In genomic region chr12:55963760-55964159, GRCh38 we compare ENCODE assay signal across 18 cellular contexts. TPM values are rescaled to one million over a fixed set of nuclear protein-coding genes. Genes with fewer than 3 reads are reported as not detected.
DNase-seq lines count a peak whose midpoint lies in the region; ATAC-seq and TF ChIP-seq lines count a peak whose summit lies in the region.
"Had no signal": no experiment of that assay in that cellular context is flagged by ENCODE, and none has a peak within 500 bp of the region (broad histone marks: within the 10 kb centered on the region; RNA-seq: fewer than 3 reads in every experiment).

No MANE protein-coding gene starts in this region.

- no peak overlapping the region for H3K27ac Mint-ChIP-seq in natural killer cell
- no peak overlapping the region for H3K27ac Mint-ChIP-seq in natural killer cell treated with Interleukin-12 subunit alpha and Interleukin-12 subunit beta and Interleukin-15 and Interleukin-18, amount 100 ng/mL, for 72 hours
- H3K27ac Mint-ChIP-seq in activated naive CD8-positive, alpha-beta T cell treated with anti-CD3 and anti-CD28 coated beads, Interleukin-2, amount 10 ng/mL, durations not matched to agents 7 days and 5 days: peak overlapping the region; percentile 60
- H3K27ac Mint-ChIP-seq in naive thymus-derived CD4-positive, alpha-beta T cell: peak overlapping the region in 7 of 9 donors; percentile 25 to 72 (median 48)
- H3K27ac Mint-ChIP-seq: CD4-positive, alpha-beta T cell had no signal

- TF ChIP-seq CTCF in natural killer cell (IDR thresholded peaks at IDR 0.05): no peak
- no peak for TF ChIP-seq CTCF in retinal pigment epithelial cell (conservative IDR thresholded peaks at IDR 0.05; ENCODE audit: low read depth, low read length)

- CTCF ChIA-PET in naive thymus-derived CD4-positive, alpha-beta T cell (lab: Charles Lee): no interaction called here

- H3K27me3 ChIP-seq in naive thymus-derived CD4-positive, alpha-beta T cell (ENCODE audit: control insufficient read depth in 2 of 2, insufficient read depth in 2 of 2, low read length in 2 of 2): no peaks in the 10 kb centered on the region
- H3K27me3 ChIP-seq: BE2C had no signal

- H3K36me3 Mint-ChIP-seq in natural killer cell: no peaks in the 10 kb centered on the region
- H3K36me3 Mint-ChIP-seq in natural killer cell treated with Interleukin-12 subunit alpha and Interleukin-12 subunit beta and Interleukin-15 and Interleukin-18, amount 100 ng/mL, for 72 hours: no peaks in the 10 kb centered on the region
- peaks cover 7% of the 10 kb centered on the region for H3K36me3 Mint-ChIP-seq in activated naive CD8-positive, alpha-beta T cell treated with anti-CD3 and anti-CD28 coated beads, Interleukin-2, amount 10 ng/mL, durations not matched to agents 7 days and 5 days
- H3K36me3 Mint-ChIP-seq in naive thymus-derived CD4-positive, alpha-beta T cell: peaks cover 0 to 8% (median 0%) of the 10 kb centered on the region in 5 donors

- peaks cover 26 to 31% of the 10 kb centered on the region in 2 donors for H3K4me1 Mint-ChIP-seq in natural killer cell
- H3K4me1 Mint-ChIP-seq in natural killer cell treated with Interleukin-12 subunit alpha and Interleukin-12 subunit beta and Interleukin-15 and Interleukin-18, amount 100 ng/mL, for 72 hours (ENCODE audit: low read depth in 2 of 2): peaks cover 18 to 28% of the 10 kb centered on the region in 2 donors
- H3K4me1 Mint-ChIP-seq in activated naive CD8-positive, alpha-beta T cell treated with anti-CD3 and anti-CD28 coated beads, Interleukin-2, amount 10 ng/mL, durations not matched to agents 7 days and 5 days: peaks cover 22% of the 10 kb centered on the region
- peaks cover 19 to 36% (median 31%) of the 10 kb centered on the region in 7 donors for H3K4me1 Mint-ChIP-seq in naive thymus-derived CD4-positive, alpha-beta T cell

- intact Hi-C loops in natural killer cell (cut with micrococcal nuclease): no loop called here
- intact Hi-C loops in naive thymus-derived CD4-positive, alpha-beta T cell (cut with micrococcal nuclease): no loop called here

- H3K9me3 Mint-ChIP-seq in natural killer cell: no peaks in the 10 kb centered on the region
- H3K9me3 Mint-ChIP-seq in natural killer cell treated with Interleukin-12 subunit alpha and Interleukin-12 subunit beta and Interleukin-15 and Interleukin-18, amount 100 ng/mL, for 72 hours: no peaks in the 10 kb centered on the region
- H3K9me3 Mint-ChIP-seq in activated naive CD8-positive, alpha-beta T cell treated with anti-CD3 and anti-CD28 coated beads, Interleukin-2, amount 10 ng/mL, durations not matched to agents 7 days and 5 days: no peaks in the 10 kb centered on the region
- no peaks in the 10 kb centered on the region for H3K9me3 Mint-ChIP-seq in naive thymus-derived CD4-positive, alpha-beta T cell
- H3K9me3 Mint-ChIP-seq: CD4-positive, alpha-beta T cell had no signal

- no peaks in the 10 kb centered on the region for H3K9me3 ChIP-seq in naive thymus-derived CD4-positive, alpha-beta T cell (ENCODE audit: control insufficient read depth in 2 of 3, low read length in 3 of 3)
- H3K9me3 ChIP-seq: BE2C had no signal

- peaks cover 12 to 18% of the 10 kb centered on the region in 2 donors for H3K4me1 ChIP-seq in naive thymus-derived CD4-positive, alpha-beta T cell (ENCODE audit: control insufficient read depth in 2 of 2, insufficient read depth in 2 of 2, low read length in 2 of 2)

- no peak overlapping the region for H3K27ac ChIP-seq in naive thymus-derived CD4-positive, alpha-beta T cell (ENCODE audit: low read depth, low read length)
- H3K27ac ChIP-seq: C4-2B had no signal

- POLR2A ChIA-PET in activated naive CD8-positive, alpha-beta T cell treated with anti-CD3 and anti-CD28 coated beads, Interleukin-2, amount 10 ng/mL, durations not matched to agents 7 days and 5 days (lab: Charles Lee): interaction anchor here (1.1 kb wide), 1 partner anchor 10 kb away, joined by 4 read pairs; the partner anchor contains the start of gene RAB5B
- POLR2A ChIA-PET in naive thymus-derived CD4-positive, alpha-beta T cell (lab: Charles Lee): no interaction called here

- DNase-seq in natural killer cell: no peak
- no peak for DNase-seq in natural killer cell treated with Interleukin-12 subunit alpha and Interleukin-12 subunit beta and Interleukin-15 and Interleukin-18, amount 100 ng/mL, for 72 hours (ENCODE audit: low spot score)
- DNase-seq in activated naive CD8-positive, alpha-beta T cell treated with anti-CD3 and anti-CD28 coated beads, Interleukin-2, amount 10 ng/mL, durations not matched to agents 7 days and 5 days: no peak
- DNase-seq in naive thymus-derived CD4-positive, alpha-beta T cell: no peak
- no peak for DNase-seq in retinal pigment epithelial cell (ENCODE audit: low read depth)
- no peak for DNase-seq in NCI-H128 (lab: John Stamatoyannopoulos, UW; ENCODE audit: unreplicated experiment)
- DNase-seq in COLO668 (lab: John Stamatoyannopoulos, UW; ENCODE audit: unreplicated experiment): no peak
- DNase-seq: ACHN; BE2C; Calu3; CD4-positive, alpha-beta T cell; DMS79 treated with DMSO at 0.1 percent for 48 hours; GF-D8; GOT3; H7 had no signal

- ATAC-seq in natural killer cell: no peak
- no peak for ATAC-seq in natural killer cell treated with Interleukin-12 subunit alpha and Interleukin-12 subunit beta and Interleukin-15 and Interleukin-18, amount 100 ng/mL, for 72 hours
- ATAC-seq in activated naive CD8-positive, alpha-beta T cell treated with anti-CD3 and anti-CD28 coated beads, Interleukin-2, amount 10 ng/mL, durations not matched to agents 7 days and 5 days (ENCODE audit: low read depth): no peak
- ATAC-seq in naive thymus-derived CD4-positive, alpha-beta T cell: no peak
- no peak for ATAC-seq in HG03159 (IDR thresholded peaks at IDR 0.05; ENCODE audit: unreplicated experiment)
- ATAC-seq: HCT116 had no signal

- H3K4me3 ChIP-seq in naive thymus-derived CD4-positive, alpha-beta T cell (ENCODE audit: low read length): no peak overlapping the region
- H3K4me3 ChIP-seq in retinal pigment epithelial cell (ENCODE audit: low read length): peak overlapping the region; percentile 89

- no peaks in the 10 kb centered on the region for H3K36me3 ChIP-seq in naive thymus-derived CD4-positive, alpha-beta T cell (ENCODE audit: control insufficient read depth in 2 of 3, insufficient read depth in 3 of 3, low read length in 3 of 3)
- H3K36me3 ChIP-seq: BE2C had no signal

- H3K4me3 Mint-ChIP-seq in natural killer cell: peak overlapping the region; percentile 6
- H3K4me3 Mint-ChIP-seq in natural killer cell treated with Interleukin-12 subunit alpha and Interleukin-12 subunit beta and Interleukin-15 and Interleukin-18, amount 100 ng/mL, for 72 hours: no peak overlapping the region
- H3K4me3 Mint-ChIP-seq in activated naive CD8-positive, alpha-beta T cell treated with anti-CD3 and anti-CD28 coated beads, Interleukin-2, amount 10 ng/mL, durations not matched to agents 7 days and 5 days: no peak overlapping the region
- H3K4me3 Mint-ChIP-seq in naive thymus-derived CD4-positive, alpha-beta T cell: peak overlapping the region in 1 of 10 donors; percentile 25
- H3K4me3 Mint-ChIP-seq: CD4-positive, alpha-beta T cell had no signal

- H3K27me3 Mint-ChIP-seq in natural killer cell (ENCODE audit: low read depth in 2 of 2): peaks cover 0 to 3% of the 10 kb centered on the region in 2 donors
- no peaks in the 10 kb centered on the region for H3K27me3 Mint-ChIP-seq in natural killer cell treated with Interleukin-12 subunit alpha and Interleukin-12 subunit beta and Interleukin-15 and Interleukin-18, amount 100 ng/mL, for 72 hours
- no peaks in the 10 kb centered on the region for H3K27me3 Mint-ChIP-seq in activated naive CD8-positive, alpha-beta T cell treated with anti-CD3 and anti-CD28 coated beads, Interleukin-2, amount 10 ng/mL, durations not matched to agents 7 days and 5 days
- no peaks in the 10 kb centered on the region for H3K27me3 Mint-ChIP-seq in naive thymus-derived CD4-positive, alpha-beta T cell
- H3K27me3 Mint-ChIP-seq: CD4-positive, alpha-beta T cell had no signal

RNA-seq across cellular contexts. Expression of gene PMEL, which starts 2.1 kb away (rescaled TPM):
- under 1 TPM in 1 of 3 donors, not detected in 2; 0.35 TPM for total RNA-seq in natural killer cell
- total RNA-seq in natural killer cell treated with Interleukin-12 subunit alpha and Interleukin-12 subunit beta and Interleukin-15 and Interleukin-18, amount 100 ng/mL, for 72 hours: under 1 TPM in 1 of 2 donors, not detected in 1; 0.40 TPM
- total RNA-seq in activated naive CD8-positive, alpha-beta T cell treated with anti-CD3 and anti-CD28 coated beads, Interleukin-2, amount 10 ng/mL, durations not matched to agents 7 days and 5 days: under 1 TPM in 1 of 2 experiments, not detected in 1; 0.42 TPM
- not detected for total RNA-seq in naive thymus-derived CD4-positive, alpha-beta T cell
- under 1 TPM; 0.09 to 0.57 TPM for polyA plus RNA-seq in naive thymus-derived CD4-positive, alpha-beta T cell
- total RNA-seq: CD4-positive, alpha-beta T cell had no signal

RNA-seq across cellular contexts. Expression of gene CDK2, which starts 2.9 kb away (rescaled TPM):
- total RNA-seq in natural killer cell: 10 to 100 TPM; 19.5 to 27.3 (median 27.3) TPM
- 100 to 1,000 TPM in 1 of 2 donors, 10 to 100 TPM in 1; 72.3 to 178 TPM for total RNA-seq in natural killer cell treated with Interleukin-12 subunit alpha and Interleukin-12 subunit beta and Interleukin-15 and Interleukin-18, amount 100 ng/mL, for 72 hours
- 100 to 1,000 TPM; 117 to 125 TPM for total RNA-seq in activated naive CD8-positive, alpha-beta T cell treated with anti-CD3 and anti-CD28 coated beads, Interleukin-2, amount 10 ng/mL, durations not matched to agents 7 days and 5 days
- total RNA-seq in naive thymus-derived CD4-positive, alpha-beta T cell: 10 to 100 TPM; 19.0 to 77.2 (median 24.1) TPM
- polyA plus RNA-seq in naive thymus-derived CD4-positive, alpha-beta T cell: 1 to 10 TPM; 7.0 to 9.6 TPM

RNA-seq across cellular contexts. Expression of gene RAB5B, which starts 10.1 kb away (rescaled TPM):
- 10 to 100 TPM; 69.4 to 80.0 (median 78.2) TPM for total RNA-seq in natural killer cell
- total RNA-seq in natural killer cell treated with Interleukin-12 subunit alpha and Interleukin-12 subunit beta and Interleukin-15 and Interleukin-18, amount 100 ng/mL, for 72 hours: 10 to 100 TPM; 39.2 to 68.1 TPM
- total RNA-seq in activated naive CD8-positive, alpha-beta T cell treated with anti-CD3 and anti-CD28 coated beads, Interleukin-2, amount 10 ng/mL, durations not matched to agents 7 days and 5 days: 10 to 100 TPM; 69.7 to 72.4 TPM
- 100 to 1,000 TPM in 1 of 5 experiments, 10 to 100 TPM in 4; 45.2 to 109 (median 62.7) TPM for total RNA-seq in naive thymus-derived CD4-positive, alpha-beta T cell
- polyA plus RNA-seq in naive thymus-derived CD4-positive, alpha-beta T cell: 10 to 100 TPM; 69.6 to 86.7 TPM

RNA-seq across cellular contexts. Expression of gene DGKA, which starts 32.8 kb away (rescaled TPM):
- 100 to 1,000 TPM; 137 to 145 (median 142) TPM for total RNA-seq in natural killer cell
- total RNA-seq in natural killer cell treated with Interleukin-12 subunit alpha and Interleukin-12 subunit beta and Interleukin-15 and Interleukin-18, amount 100 ng/mL, for 72 hours: 100 to 1,000 TPM in 1 of 2 donors, 10 to 100 TPM in 1; 81.9 to 168 TPM
- total RNA-seq in activated naive CD8-positive, alpha-beta T cell treated with anti-CD3 and anti-CD28 coated beads, Interleukin-2, amount 10 ng/mL, durations not matched to agents 7 days and 5 days: 100 to 1,000 TPM; 783 to 790 TPM
- 1,000 to 10,000 TPM in 3 of 5 experiments, 100 to 1,000 TPM in 2; 705 to 1,507 (median 1,164) TPM for total RNA-seq in naive thymus-derived CD4-positive, alpha-beta T cell
- polyA plus RNA-seq in naive thymus-derived CD4-positive, alpha-beta T cell: 100 to 1,000 TPM; 259 to 557 TPM

RNA-seq across cellular contexts. Expression of gene SUOX, which starts 33.3 kb away (rescaled TPM):
- 10 to 100 TPM; 11.0 to 15.9 (median 14.6) TPM for total RNA-seq in natural killer cell
- total RNA-seq in natural killer cell treated with Interleukin-12 subunit alpha and Interleukin-12 subunit beta and Interleukin-15 and Interleukin-18, amount 100 ng/mL, for 72 hours: 10 to 100 TPM; 12.2 to 17.6 TPM
- total RNA-seq in activated naive CD8-positive, alpha-beta T cell treated with anti-CD3 and anti-CD28 coated beads, Interleukin-2, amount 10 ng/mL, durations not matched to agents 7 days and 5 days: 10 to 100 TPM in 1 of 2 experiments, 1 to 10 TPM in 1; 8.1 to 11.4 TPM
- total RNA-seq in naive thymus-derived CD4-positive, alpha-beta T cell: 10 to 100 TPM in 1 of 5 experiments, 1 to 10 TPM in 4; 1.9 to 10.4 (median 7.1) TPM
- polyA plus RNA-seq in naive thymus-derived CD4-positive, alpha-beta T cell: under 1 TPM; 0.14 to 0.21 TPM

Comparison
In these comparisons a context has a peak if more than half of its experiments do, and no peak if none do; other contexts are left out.
1. H3K27ac Mint-ChIP-seq: peak in activated naive CD8-positive, alpha-beta T cell treated with anti-CD3 and anti-CD28 coated beads, Interleukin-2, amount 10 ng/mL, durations not matched to agents 7 days and 5 days (single experiment) and naive thymus-derived CD4-positive, alpha-beta T cell (7 of 9); none in natural killer cell (0 of 2) and natural killer cell treated with Interleukin-12 subunit alpha and Interleukin-12 subunit beta and Interleukin-15 and Interleukin-18, amount 100 ng/mL, for 72 hours (0 of 2).